Comparison of ENCODE assay signal across 8 cellular contexts in the genomic region with DNA sequence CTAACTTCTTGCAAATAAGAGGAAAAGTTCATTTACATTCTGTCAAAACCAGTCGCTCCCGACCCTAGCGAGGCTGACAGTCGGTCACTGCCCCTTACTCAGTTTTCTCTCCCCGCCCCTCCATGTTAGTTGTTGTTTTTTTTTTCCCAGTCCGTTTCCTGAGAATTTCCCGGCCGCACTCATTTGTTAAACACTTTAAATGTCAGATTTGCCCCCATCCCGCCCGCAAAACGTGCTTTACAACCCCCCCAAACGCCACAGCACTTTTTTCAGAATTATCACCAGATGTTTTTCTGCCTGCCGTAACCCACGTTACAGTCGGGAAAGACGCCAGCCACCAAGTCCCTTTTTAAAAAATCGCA.
DNase-seq lines count a peak whose midpoint lies in the region; ATAC-seq and TF ChIP-seq lines count a peak whose summit lies in the region.

No MANE protein-coding gene starts in this region.

- H3K4me3 ChIP-seq in iPS-20b (ENCODE audit: low read length) (peak overlapping the region; percentile 78), testis (peak overlapping the region; percentile 67 to 80)

- peaks cover 4% of the 10 kb centered on the region for H3K27me3 Mint-ChIP-seq in activated CD4-positive, alpha-beta T cell treated with anti-CD3 and anti-CD28 coated beads, Interleukin-2, amount 10 ng/mL, durations not matched to agents 24 days and 14 days
- peaks cover 22% of the 10 kb centered on the region for H3K27me3 Mint-ChIP-seq in activated T-helper 17 cell treated with anti-CD3 and anti-CD28 coated beads, Interleukin-2, amount 50 U/mL, for 72 hours

- H3K9ac ChIP-seq in iPS-20b (ENCODE audit: low read depth, low read length) = peak overlapping the region; percentile 68; the same call in 1 of the 2 replicates

- no peak for TF ChIP-seq CTCF in testis (IDR thresholded peaks at IDR 0.05)

- DNase-seq in activated CD4-positive, alpha-beta T cell treated with anti-CD3 and anti-CD28 coated beads, Interleukin-2, amount 10 ng/mL, durations not matched to agents 24 days and 14 days = no peak
- DNase-seq in activated CD4-positive, alpha-beta T cell treated with anti-CD3 and anti-CD28 coated beads, Interleukin-2, amount 50 U/mL, for 1 hour = no peak
- DNase-seq in testis = no peak
- no peak for DNase-seq in left lobe of liver (ENCODE audit: low spot score)
- no peak for DNase-seq in NCI-H2081 (lab: John Stamatoyannopoulos, UW)
- DNase-seq in superior temporal gyrus (ENCODE audit: extremely low spot score) = no peak

- H3K4me3 Mint-ChIP-seq in activated CD4-positive, alpha-beta T cell treated with anti-CD3 and anti-CD28 coated beads, Interleukin-2, amount 10 ng/mL, durations not matched to agents 24 days and 14 days = peak overlapping the region; percentile 92
- H3K4me3 Mint-ChIP-seq in activated T-helper 17 cell treated with anti-CD3 and anti-CD28 coated beads, Interleukin-2, amount 50 U/mL, for 72 hours = peak overlapping the region; percentile 77

- no peaks in the 10 kb centered on the region for H3K9me3 ChIP-seq in iPS-20b (ENCODE audit: insufficient read depth, low read depth, low read length)
- H3K9me3 ChIP-seq in testis = no peaks in the 10 kb centered on the region

- H3K27ac ChIP-seq in iPS-20b (ENCODE audit: low read length) (no peak overlapping the region), testis (peak overlapping the region; percentile 84 to 90)

- TF ChIP-seq POLR2A in testis (IDR thresholded peaks at IDR 0.05) = no peak

- H3K27ac Mint-ChIP-seq in activated CD4-positive, alpha-beta T cell treated with anti-CD3 and anti-CD28 coated beads, Interleukin-2, amount 10 ng/mL, durations not matched to agents 24 days and 14 days = peak overlapping the region; percentile 96
- H3K27ac Mint-ChIP-seq in activated T-helper 17 cell treated with anti-CD3 and anti-CD28 coated beads, Interleukin-2, amount 50 U/mL, for 72 hours = peak overlapping the region; percentile 75

- no peaks in the 10 kb centered on the region for H3K9me3 Mint-ChIP-seq in activated CD4-positive, alpha-beta T cell treated with anti-CD3 and anti-CD28 coated beads, Interleukin-2, amount 10 ng/mL, durations not matched to agents 24 days and 14 days
- H3K9me3 Mint-ChIP-seq in activated T-helper 17 cell treated with anti-CD3 and anti-CD28 coated beads, Interleukin-2, amount 50 U/mL, for 72 hours = no peaks in the 10 kb centered on the region

- WGBS in testis, 2 donors = 1 to 3% methylated on average over 17 of the region's 17 CpGs

- H3K36me3 ChIP-seq in iPS-20b (ENCODE audit: insufficient read depth, low read depth, low read length) (no peaks in the 10 kb centered on the region), testis (ENCODE audit: low read depth, missing control alignments) (no peaks in the 10 kb centered on the region)

- peaks cover 13% of the 10 kb centered on the region for H3K4me1 ChIP-seq in iPS-20b (ENCODE audit: insufficient read depth, low read length)
- peaks cover 4% of the 10 kb centered on the region for H3K4me1 ChIP-seq in testis

- no peak for ATAC-seq in activated T-helper 17 cell treated with anti-CD3 and anti-CD28 coated beads, Interleukin-2, amount 50 U/mL, for 72 hours (replicated peaks)
- no peak for ATAC-seq in left lobe of liver

- intact Hi-C loops in activated CD4-positive, alpha-beta T cell treated with anti-CD3 and anti-CD28 coated beads, Interleukin-2, amount 10 ng/mL, durations not matched to agents 24 days and 14 days (cut with micrococcal nuclease) = no loop called here
- intact Hi-C loops in testis (cut with DNase I; ENCODE audit: low total_unique reads) = no loop called here

- H3K27me3 ChIP-seq in iPS-20b (ENCODE audit: insufficient read depth, low read length) (peaks cover 94% of the 10 kb centered on the region), testis (no peaks in the 10 kb centered on the region)

- peaks cover 9% of the 10 kb centered on the region for H3K36me3 Mint-ChIP-seq in activated CD4-positive, alpha-beta T cell treated with anti-CD3 and anti-CD28 coated beads, Interleukin-2, amount 10 ng/mL, durations not matched to agents 24 days and 14 days (ENCODE audit: low read depth)
- H3K36me3 Mint-ChIP-seq in activated T-helper 17 cell treated with anti-CD3 and anti-CD28 coated beads, Interleukin-2, amount 50 U/mL, for 72 hours (ENCODE audit: low read depth) = peaks cover 15% of the 10 kb centered on the region

- peaks cover 21% of the 10 kb centered on the region for H3K4me1 Mint-ChIP-seq in activated CD4-positive, alpha-beta T cell treated with anti-CD3 and anti-CD28 coated beads, Interleukin-2, amount 10 ng/mL, durations not matched to agents 24 days and 14 days
- H3K4me1 Mint-ChIP-seq in activated T-helper 17 cell treated with anti-CD3 and anti-CD28 coated beads, Interleukin-2, amount 50 U/mL, for 72 hours = peaks cover 11% of the 10 kb centered on the region
